8 cellular contexts compared by ENCODE assay signal in the genomic region with DNA sequence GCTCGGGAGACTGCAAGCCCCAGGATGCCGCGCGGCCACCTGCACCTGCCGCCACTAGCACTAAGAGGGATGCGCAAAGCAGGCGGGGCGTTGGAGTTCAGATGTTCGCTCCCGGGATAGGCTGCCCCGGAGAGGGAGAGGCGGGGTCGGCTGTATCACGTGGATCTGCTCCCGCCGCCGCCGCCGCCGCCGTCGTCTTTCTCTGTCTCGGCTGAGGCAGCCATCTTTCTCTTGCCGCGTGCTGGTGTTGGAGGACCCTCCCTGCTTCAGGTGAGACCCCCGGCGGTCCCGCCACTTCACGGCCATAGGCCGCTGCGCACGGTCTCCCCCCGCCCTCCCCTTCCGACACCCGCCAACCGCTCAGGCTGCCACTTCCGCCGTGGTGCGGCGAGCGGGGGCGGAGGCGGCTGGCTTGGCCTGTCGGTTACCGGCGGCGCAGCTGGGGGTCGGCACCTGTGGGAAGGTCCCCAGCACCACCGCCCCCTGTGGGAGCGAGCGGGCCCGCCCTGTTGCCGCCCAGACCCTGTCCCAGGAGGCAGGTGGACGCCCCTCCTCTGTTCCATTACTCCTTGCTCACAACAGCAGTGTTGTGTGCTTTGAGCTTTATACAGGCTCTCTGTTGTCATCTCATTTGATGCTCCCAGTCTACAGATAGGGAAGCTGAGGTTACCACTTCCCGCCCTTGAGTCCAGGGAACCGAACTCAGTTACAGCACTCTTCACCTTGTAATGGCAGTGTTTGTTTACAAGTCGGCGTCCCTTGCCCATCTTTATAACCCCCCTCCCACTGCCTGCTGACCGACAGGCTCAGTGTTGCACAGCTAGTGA. TPM values are rescaled to one million over a fixed set of nuclear protein-coding genes. Genes with fewer than 3 reads are reported as not detected.
DNase-seq lines count a peak whose midpoint lies in the region; ATAC-seq, FAIRE-seq and TF ChIP-seq lines count a peak whose summit lies in the region.

A gene (plus strand): TSS at position 186 of the 827 bp plus-strand sequence. CDS start 3,553 bp downstream, outside the sequence.

- H3K27ac ChIP-seq in pancreas (peak within 1 kb of the TSS; percentile 82 to 94 (median 92)), thyroid gland (peak within 1 kb of the TSS; percentile 74 to 96 (median 80))

- peak; percentile 93 for DNase-seq in NCI-H1436 (lab: John Stamatoyannopoulos, UW)
- DNase-seq in SW480 (ENCODE audit: low spot score), result peak; percentile 96
- DNase-seq in activated naive CD8-positive, alpha-beta T cell treated with anti-CD3 and anti-CD28 coated beads, Interleukin-2, amount 50 U/mL, for 16 hours (ENCODE audit: low read depth, low spot score), result peak; percentile 89
- DNase-seq in head of caudate nucleus, result peak; percentile 92 to 99 (median 98)
- DNase-seq in pancreas, result peak; percentile 91 to 97 (median 94)
- peak; percentile 98 for DNase-seq in thyroid gland

- H3K27me3 ChIP-seq in pancreas, result no peaks in the 10 kb centered on the region
- H3K27me3 ChIP-seq in thyroid gland, result no peaks in the 10 kb centered on the region

- WGBS in pancreas, 2 donors, result 0% methylated on average over 51 to 59 of the region's 59 CpGs
- WGBS in thyroid gland, 2 donors, result 0 to 2% methylated on average over 11 to 16 of the region's 59 CpGs

- no peak for FAIRE-seq in pancreas (lab: Jason Lieb, UNC)

- TF ChIP-seq CTCF in GM12875 (IDR thresholded peaks at IDR 0.05; ENCODE audit: borderline replicate concordance, insufficient read depth, low read depth, low read length) (no peak), pancreas (IDR thresholded peaks at IDR 0.05) (no peak), thyroid gland (IDR thresholded peaks at IDR 0.05) (no peak)

- ATAC-seq in HG02763 (IDR thresholded peaks at IDR 0.05; ENCODE audit: unreplicated experiment) (peak; percentile 75), pancreas (peak; percentile 92 to 97 (median 93))

- H3K4me1 ChIP-seq in pancreas (peaks cover 14 to 40% (median 28%) of the 10 kb centered on the region in 3 donors), thyroid gland (peaks cover 25 to 30% of the 10 kb centered on the region in 2 donors)

- intact Hi-C loops in head of caudate nucleus (cut with DNase I) (loop anchor here (5.0 kb wide), 2 partner anchors 86 to 311 kb away; a partner anchor contains a TSS), pancreas (cut with DNase I) (no loop called here), thyroid gland (cut with DNase I) (loop anchor here (10.0 kb wide), 1 partner anchor 308 kb away; a partner anchor contains a TSS)

- TF ChIP-seq POLR2A in thyroid gland (IDR thresholded peaks at IDR 0.05), result peak in 1 of 2 donors; percentile 82

- H3K9me3 ChIP-seq in pancreas (no peaks in the 10 kb centered on the region), thyroid gland (no peaks in the 10 kb centered on the region)

- H3K36me3 ChIP-seq in pancreas (no peaks in the 10 kb centered on the region), thyroid gland (peaks cover 8% of the 10 kb centered on the region in 2 donors)

- H3K4me3 ChIP-seq in GM12875 (ENCODE audit: low read depth, low read length), result peak within 1 kb of the TSS; percentile 70
- H3K4me3 ChIP-seq in pancreas, result peak within 1 kb of the TSS; percentile 79 to 96 (median 94)
- H3K4me3 ChIP-seq in thyroid gland (replicated peaks in 1 of 3), result peak within 1 kb of the TSS; percentile 79 to 96 (median 79)

RNA-seq across cellular contexts. Expression of the gene that starts here (rescaled TPM):
- total RNA-seq in pancreas, result 10 to 100 TPM; 15.8 to 29.7 (median 21.2) TPM
- polyA plus RNA-seq in pancreas, result 10 to 100 TPM; 23.4 to 26.7 TPM
- 10 to 100 TPM; 40.5 to 69.7 (median 54.5) TPM for total RNA-seq in thyroid gland

Comparison
In these comparisons a context has a peak if more than half of its experiments do, and no peak if none do; other contexts are left out.
1. Peak in every context shown above with its lines: DNase-seq, ATAC-seq, H3K4me3 ChIP-seq and H3K27ac ChIP-seq.
2. intact Hi-C loops: an anchor here in head of caudate nucleus (5.0 kb wide) and thyroid gland (10.0 kb wide); none called in pancreas.